In genomic region chr4:147863111-147863747, GRCh38 we compare ENCODE assay signal across 10 cellular contexts.
DNase-seq lines count a peak whose midpoint lies in the region; ATAC-seq, FAIRE-seq and TF ChIP-seq lines count a peak whose summit lies in the region.
"Had no signal": no experiment of that assay in that cellular context is flagged by ENCODE, and none has a peak within 500 bp of the region (broad histone marks: within the 10 kb centered on the region; RNA-seq: fewer than 3 reads in every experiment).

No MANE protein-coding gene starts in this region.

- TF ChIP-seq CTCF in GM12872 (IDR thresholded peaks at IDR 0.05; ENCODE audit: insufficient read depth, low read depth, low read length) (peak; percentile 29; the same call in 2 of the 3 replicates), glutamatergic neuron (IDR thresholded peaks at IDR 0.05; ENCODE audit: partially characterized antibody, unreplicated experiment) (peak; percentile 16), OCI-LY7 (conservative IDR thresholded peaks at IDR 0.05; ENCODE audit: low read length) (no peak)

- intact Hi-C loops in OCI-LY7 (cut with micrococcal nuclease; ENCODE audit: unreplicated experiment): no loop called here

- no peaks in the 10 kb centered on the region for H3K9me2 ChIP-seq in OCI-LY7 (ENCODE audit: insufficient read depth, low read length)

- no peak overlapping the region for H3K4me3 ChIP-seq in OCI-LY7 (ENCODE audit: low read depth, low read length, poor library complexity, severe bottlenecking)

- ATAC-seq in GM21367 (IDR thresholded peaks at IDR 0.05; ENCODE audit: unreplicated experiment) (peak; percentile 44), HG03521 (IDR thresholded peaks at IDR 0.05; ENCODE audit: unreplicated experiment) (peak; percentile 46)
- ATAC-seq: T-cell had no signal

- no peak overlapping the region for H3K27ac ChIP-seq in OCI-LY7 (ENCODE audit: low read depth, low read length, poor library complexity, severe bottlenecking)

- no peaks in the 10 kb centered on the region for H3K36me3 ChIP-seq in OCI-LY7 (ENCODE audit: insufficient read depth, low read length)

- no peaks in the 10 kb centered on the region for H3K9me3 ChIP-seq in OCI-LY7 (ENCODE audit: low read length)

- POLR2A ChIA-PET in OCI-LY7 (lab: Charles Lee): no interaction called here

- DNase-seq in glutamatergic neuron (no peak), OCI-LY7 (ENCODE audit: low spot score) (no peak), HTR-8/SVneo (ENCODE audit: insufficient read length, low spot score) (no peak), frontal cortex (ENCODE audit: low spot score in 2 of 2) (no peak), NCI-H510A (lab: John Stamatoyannopoulos, UW) (no peak)
- DNase-seq: islet precursor cell, T-cell had no signal

- H3K36me3 Mint-ChIP-seq in glutamatergic neuron (ENCODE audit: unreplicated experiment): no peaks in the 10 kb centered on the region

- no peaks in the 10 kb centered on the region for H3K4me1 ChIP-seq in OCI-LY7 (ENCODE audit: insufficient read depth, low read length, poor library complexity, severe bottlenecking)

- BruUV-seq in OCI-LY7 (replicated peaks; lab: Mats Ljungman, UMichigan): no TSS peak

- H3K9me3 Mint-ChIP-seq in glutamatergic neuron (ENCODE audit: unreplicated experiment): no peaks in the 10 kb centered on the region
- H3K9me3 Mint-ChIP-seq: T-cell had no signal

- no peak for FAIRE-seq in HTR-8/SVneo (lab: Jason Lieb, UNC)
- no peak for FAIRE-seq in frontal cortex (lab: Jason Lieb, UNC)

- peaks cover 15% of the 10 kb centered on the region for H3K4me1 Mint-ChIP-seq in glutamatergic neuron (ENCODE audit: low read depth, unreplicated experiment)

- H3K27me3 Mint-ChIP-seq in glutamatergic neuron (ENCODE audit: unreplicated experiment): no peaks in the 10 kb centered on the region
- H3K27me3 Mint-ChIP-seq: T-cell had no signal

- H3K79me2 ChIP-seq in OCI-LY7 (ENCODE audit: insufficient read depth, low read depth, low read length): no peaks in the 10 kb centered on the region

- no peak overlapping the region for H2AFZ ChIP-seq in OCI-LY7 (ENCODE audit: low read length)

- H3K4me3 Mint-ChIP-seq in glutamatergic neuron (ENCODE audit: unreplicated experiment): no peak overlapping the region
- H3K4me3 Mint-ChIP-seq: T-cell had no signal

- CTCF ChIA-PET in OCI-LY7 (lab: Charles Lee; ENCODE audit: unreplicated experiment): interaction anchor here (0.6 to 1.1 kb wide), 3 partner anchors 9 to 70 kb away, joined by 3 read pairs; no protein-coding TSS in a partner anchor

- H4K20me1 ChIP-seq in OCI-LY7 (ENCODE audit: insufficient read depth, low read length): no peaks in the 10 kb centered on the region

- no peak overlapping the region for H3K4me2 ChIP-seq in OCI-LY7 (ENCODE audit: low read length)

- H3K27ac Mint-ChIP-seq in glutamatergic neuron (ENCODE audit: unreplicated experiment): peak overlapping the region; percentile 5
- H3K27ac Mint-ChIP-seq: T-cell had no signal
